ENCODE assay signal across 24 cellular contexts in genomic region chr10:131781076-131781475, GRCh38.
DNase-seq lines count a peak whose midpoint lies in the region; ATAC-seq, FAIRE-seq and TF ChIP-seq lines count a peak whose summit lies in the region.
"Had no signal": no experiment of that assay in that cellular context is flagged by ENCODE, and none has a peak within 500 bp of the region (broad histone marks: within the 10 kb centered on the region; RNA-seq: fewer than 3 reads in every experiment).

No MANE protein-coding gene starts in this region.

- no peak for ATAC-seq in GM21529 (IDR thresholded peaks at IDR 0.05; ENCODE audit: unreplicated experiment)
- ATAC-seq: A549 had no signal

- TF ChIP-seq POLR2A in stomach (IDR thresholded peaks at IDR 0.05), result no peak

- H3K4me3 ChIP-seq in kidney (ENCODE audit: low read length in 2 of 2) (no peak overlapping the region), stomach (no peak overlapping the region)
- H3K4me3 ChIP-seq: A549; BLaER1 treated with 17β-estradiol and CSF1 and Interleukin-3, amounts not matched to agents 10 nM and 100 nM; GM23248 had no signal

- TF ChIP-seq EP300 in stomach (IDR thresholded peaks at IDR 0.05), result no peak

- H3K27ac ChIP-seq in kidney (ENCODE audit: low read depth in 2 of 2, low read length in 2 of 2) (no peak overlapping the region), stomach (no peak overlapping the region)
- H3K27ac ChIP-seq: A549; BLaER1 treated with 17β-estradiol and CSF1 and Interleukin-3, amounts not matched to agents 10 nM and 100 nM; GM23248 had no signal

- TF ChIP-seq CTCF in kidney (IDR thresholded peaks at IDR 0.05; ENCODE audit: borderline replicate concordance, extremely low read depth, insufficient read depth), result no peak
- TF ChIP-seq CTCF in stomach (IDR thresholded peaks at IDR 0.05), result no peak

- DNase-seq in activated CD8-positive, alpha-beta memory T cell treated with anti-CD3 and anti-CD28 coated beads, Interleukin-2, amount 50 U/mL, for 48 hours, result peak; percentile 26
- DNase-seq in activated CD8-positive, alpha-beta memory T cell treated with anti-CD3 and anti-CD28 coated beads, Interleukin-2, amount 50 U/mL, for 4 hours, result no peak
- DNase-seq in kidney (peak; percentile 45), stomach (peak; percentile 17), DMS53 (lab: John Stamatoyannopoulos, UW) (no peak)
- DNase-seq: 8988T; ACHN; AML-193; BE2C; CD4-positive, alpha-beta T cell; CD8-positive, alpha-beta memory T cell; DMS 273 treated with DMSO at 0.1 percent for 48 hours; DMS79 treated with DMSO at 0.1 percent for 48 hours; GF-D8; GM23248; H7; HCEC 1CT had no signal

- H3K36me3 ChIP-seq in kidney (ENCODE audit: control insufficient read depth in 1 of 2, insufficient read depth in 2 of 2, low read length in 2 of 2) (no peaks in the 10 kb centered on the region), stomach (no peaks in the 10 kb centered on the region)
- H3K36me3 ChIP-seq: BE2C had no signal

- no peak overlapping the region for H3K9ac ChIP-seq in kidney (ENCODE audit: low read length in 2 of 2)
- H3K9ac ChIP-seq: BLaER1 treated with 17β-estradiol and CSF1 and Interleukin-3, amounts not matched to agents 10 nM and 100 nM; GM23248 had no signal

- H3K9me3 ChIP-seq in kidney (ENCODE audit: control insufficient read depth in 1 of 2, low read length in 2 of 2), result peaks cover 7 to 25% of the 10 kb centered on the region in 2 donors
- peaks cover 24 to 51% (median 30%) of the 10 kb centered on the region in 4 donors for H3K9me3 ChIP-seq in stomach
- H3K9me3 ChIP-seq: BE2C had no signal

- intact Hi-C loops in kidney (cut with DNase I) (no loop called here), stomach (cut with DNase I; ENCODE audit: low total_unique reads) (loop anchor here (10.0 kb wide), 2 partner anchors 206 to 326 kb away; no protein-coding TSS in a partner anchor)

- no peaks in the 10 kb centered on the region for H3K4me1 ChIP-seq in kidney (ENCODE audit: control insufficient read depth in 1 of 2, insufficient read depth in 1 of 2, low read depth in 1 of 2, low read length in 2 of 2)
- no peaks in the 10 kb centered on the region for H3K4me1 ChIP-seq in stomach
- H3K4me1 ChIP-seq: A549, BE2C had no signal

- FAIRE-seq in kidney (lab: Jason Lieb, UNC), result no peak
- FAIRE-seq: A549, D721Med, GM12891, GM18507, H1 had no signal

- H3K27me3 ChIP-seq in stomach, result peaks cover 0 to 3% (median 0%) of the 10 kb centered on the region in 3 donors
- H3K27me3 ChIP-seq: BE2C; BLaER1 treated with 17β-estradiol and CSF1 and Interleukin-3, amounts not matched to agents 10 nM and 100 nM had no signal

- 90 to 96% (median 92%) methylated on average over 6 of the region's 6 CpGs for WGBS in stomach, 5 donors

Comparison
In these comparisons a context has a peak if more than half of its experiments do, and no peak if none do; other contexts are left out.
1. DNase-seq: peak in activated CD8-positive, alpha-beta memory T cell treated with anti-CD3 and anti-CD28 coated beads, Interleukin-2, amount 50 U/mL, for 48 hours (single experiment), kidney (single experiment) and stomach (single experiment); none in activated CD8-positive, alpha-beta memory T cell treated with anti-CD3 and anti-CD28 coated beads, Interleukin-2, amount 50 U/mL, for 4 hours (single experiment) and DMS53 (single experiment).